Comparison of ENCODE assay signal across 13 cellular contexts in genomic region chr7:131124867-131125266, GRCh38.
DNase-seq lines count a peak whose midpoint lies in the region; ATAC-seq and TF ChIP-seq lines count a peak whose summit lies in the region.
"Had no signal": no experiment of that assay in that cellular context is flagged by ENCODE, and none has a peak within 500 bp of the region (broad histone marks: within the 10 kb centered on the region; RNA-seq: fewer than 3 reads in every experiment).

No MANE protein-coding gene starts in this region.

- H3K27ac Mint-ChIP-seq in IgD-negative memory B cell, result peak overlapping the region; percentile 42 to 87 (median 71)
- no peak overlapping the region for H3K27ac Mint-ChIP-seq in stimulated activated naive CD8-positive, alpha-beta T cell treated with anti-CD3 and anti-CD28 coated beads, Interleukin-15, amount 100 ng/mL, for 72 hours

- peaks cover 31% of the 10 kb centered on the region for H3F3A ChIP-seq in DOHH2 (ENCODE audit: control insufficient read depth, insufficient read depth)
- peaks cover 31% of the 10 kb centered on the region; the same call in 1 of the 2 replicates for H3F3A ChIP-seq in SU-DHL-6 (ENCODE audit: insufficient read depth)

- H3K9me3 ChIP-seq in DOHH2 (ENCODE audit: control insufficient read depth, insufficient read depth, low read length) (no peaks in the 10 kb centered on the region), SU-DHL-6 (ENCODE audit: insufficient read depth, low read length) (no peaks in the 10 kb centered on the region), gastrocnemius medialis (no peaks in the 10 kb centered on the region)

- H3K4me3 Mint-ChIP-seq in IgD-negative memory B cell, result peak overlapping the region in 2 of 4 donors; percentile 56 to 73
- no peak overlapping the region for H3K4me3 Mint-ChIP-seq in stimulated activated naive CD8-positive, alpha-beta T cell treated with anti-CD3 and anti-CD28 coated beads, Interleukin-15, amount 100 ng/mL, for 72 hours
- H3K4me3 Mint-ChIP-seq: CD4-positive, CD25-positive, alpha-beta regulatory T cell had no signal

- H3K9me3 Mint-ChIP-seq in IgD-negative memory B cell, result peaks cover 0 to 6% (median 0%) of the 10 kb centered on the region in 3 donors
- no peaks in the 10 kb centered on the region for H3K9me3 Mint-ChIP-seq in stimulated activated naive CD8-positive, alpha-beta T cell treated with anti-CD3 and anti-CD28 coated beads, Interleukin-15, amount 100 ng/mL, for 72 hours

- no peak for TF ChIP-seq CTCF in DOHH2 (IDR thresholded peaks at IDR 0.05; ENCODE audit: low read depth, low read length, poor library complexity, severe bottlenecking)
- TF ChIP-seq CTCF in SU-DHL-6 (IDR thresholded peaks at IDR 0.05; ENCODE audit: insufficient read depth, low read length, poor library complexity, severe bottlenecking), result no peak
- no peak for TF ChIP-seq CTCF in gastrocnemius medialis (IDR thresholded peaks at IDR 0.05 in 4 of 5, conservative IDR thresholded peaks at IDR 0.05 in 1 of 5)

- H3K27me3 ChIP-seq in DOHH2 (ENCODE audit: control insufficient read depth, low read length) (no peaks in the 10 kb centered on the region), SU-DHL-6 (ENCODE audit: low read length) (no peaks in the 10 kb centered on the region), gastrocnemius medialis (no peaks in the 10 kb centered on the region)

- no peaks in the 10 kb centered on the region for H3K27me3 Mint-ChIP-seq in IgD-negative memory B cell
- no peaks in the 10 kb centered on the region for H3K27me3 Mint-ChIP-seq in stimulated activated naive CD8-positive, alpha-beta T cell treated with anti-CD3 and anti-CD28 coated beads, Interleukin-15, amount 100 ng/mL, for 72 hours
- H3K27me3 Mint-ChIP-seq: CD4-positive, CD25-positive, alpha-beta regulatory T cell had no signal

- no peak for TF ChIP-seq POLR2A in gastrocnemius medialis (IDR thresholded peaks at IDR 0.05)

- H3K4me1 ChIP-seq in DOHH2 (ENCODE audit: control insufficient read depth, low read length) (peaks cover 77% of the 10 kb centered on the region), gastrocnemius medialis (no peaks in the 10 kb centered on the region)

- peaks cover 28 to 39% (median 38%) of the 10 kb centered on the region in 3 donors for H3K4me1 Mint-ChIP-seq in IgD-negative memory B cell
- no peaks in the 10 kb centered on the region for H3K4me1 Mint-ChIP-seq in stimulated activated naive CD8-positive, alpha-beta T cell treated with anti-CD3 and anti-CD28 coated beads, Interleukin-15, amount 100 ng/mL, for 72 hours

- H3K9me2 ChIP-seq in DOHH2 (replicated peaks; ENCODE audit: control insufficient read depth, low read length), result no peaks in the 10 kb centered on the region
- no peaks in the 10 kb centered on the region for H3K9me2 ChIP-seq in SU-DHL-6 (replicated peaks; ENCODE audit: insufficient read depth, low read length)

- H3K27ac ChIP-seq in DOHH2 (ENCODE audit: low read depth, low read length) (peak overlapping the region; percentile 88), SU-DHL-6 (ENCODE audit: low read depth, low read length) (peak overlapping the region; percentile 83), gastrocnemius medialis (no peak overlapping the region)
- H3K27ac ChIP-seq: SK-N-MC had no signal

- peak overlapping the region; percentile 82 for H3K4me2 ChIP-seq in DOHH2 (ENCODE audit: low read length)
- H3K4me2 ChIP-seq in SU-DHL-6 (ENCODE audit: low read depth, low read length, poor library complexity, severe bottlenecking), result no peak overlapping the region

- H3K79me2 ChIP-seq in DOHH2 (ENCODE audit: control insufficient read depth, low read length) (no peaks in the 10 kb centered on the region), SU-DHL-6 (ENCODE audit: insufficient read depth, low read length) (no peaks in the 10 kb centered on the region)

- intact Hi-C loops in gastrocnemius medialis (cut with DNase I; ENCODE audit: low total_unique reads), result no loop called here

- H3K36me3 Mint-ChIP-seq in IgD-negative memory B cell, result peaks cover 2% of the 10 kb centered on the region
- H3K36me3 Mint-ChIP-seq: CD4-positive, CD25-positive, alpha-beta regulatory T cell had no signal

- H4K20me1 ChIP-seq in DOHH2 (ENCODE audit: control insufficient read depth, insufficient read depth, low read depth, low read length) (no peaks in the 10 kb centered on the region), SU-DHL-6 (ENCODE audit: low read depth, low read length) (no peaks in the 10 kb centered on the region)

- DNase-seq in gastrocnemius medialis, result no peak
- no peak for DNase-seq in HCEC 1CT
- no peak for DNase-seq in stimulated activated naive CD8-positive, alpha-beta T cell treated with anti-CD3 and anti-CD28 coated beads, Interleukin-15, amount 100 ng/mL, for 72 hours
- DNase-seq: CD4-positive, CD25-positive, alpha-beta regulatory T cell; NCI-H1930; NCI-H526 treated with DMSO at 0.1 percent for 48 hours; Right ventricle myocardium superior had no signal

- H3K36me3 ChIP-seq in DOHH2 (ENCODE audit: control insufficient read depth, low read length), result no peaks in the 10 kb centered on the region
- H3K36me3 ChIP-seq in SU-DHL-6 (ENCODE audit: low read length), result no peaks in the 10 kb centered on the region
- no peaks in the 10 kb centered on the region for H3K36me3 ChIP-seq in gastrocnemius medialis

- in situ Hi-C loops in gastrocnemius medialis (cut with MboI; ENCODE audit: low sequenced_read_pairs in 4 of 4), result no loop called here

- H2AFZ ChIP-seq in SU-DHL-6 (ENCODE audit: low read depth, low read length, severe bottlenecking), result no peak overlapping the region

- peak overlapping the region; percentile 56 for H3K4me3 ChIP-seq in DOHH2 (ENCODE audit: low read length)
- no peak overlapping the region for H3K4me3 ChIP-seq in SU-DHL-6 (ENCODE audit: insufficient read depth, low read length, poor library complexity, severe bottlenecking)
- H3K4me3 ChIP-seq in gastrocnemius medialis, result no peak overlapping the region
- H3K4me3 ChIP-seq: SK-N-MC had no signal

- ATAC-seq in gastrocnemius medialis, result peak; percentile 40
- ATAC-seq in activated CD4-positive, CD25-positive, alpha-beta regulatory T cell treated with anti-CD3 and anti-CD28 coated beads, Interleukin-2, amount 50 U/mL, for 24 hours, result no peak
- ATAC-seq in stimulated activated naive CD8-positive, alpha-beta T cell treated with anti-CD3 and anti-CD28 coated beads, Interleukin-15, amount 100 ng/mL, for 72 hours, result no peak
- ATAC-seq: Panc1 had no signal

- H3K9ac ChIP-seq in SU-DHL-6 (ENCODE audit: low read length), result no peak overlapping the region

Comparison
In these comparisons a context has a peak if more than half of its experiments do, and no peak if none do; other contexts are left out.
1. H3K27ac ChIP-seq: peak in DOHH2 (single experiment) and SU-DHL-6 (single experiment); none in gastrocnemius medialis (0 of 4).
2. H3K27ac Mint-ChIP-seq: peak in IgD-negative memory B cell (3 of 3); none in stimulated activated naive CD8-positive, alpha-beta T cell treated with anti-CD3 and anti-CD28 coated beads, Interleukin-15, amount 100 ng/mL, for 72 hours (0 of 2).
3. ATAC-seq: peak in gastrocnemius medialis (2 of 2); none in activated CD4-positive, CD25-positive, alpha-beta regulatory T cell treated with anti-CD3 and anti-CD28 coated beads, Interleukin-2, amount 50 U/mL, for 24 hours (0 of 2) and stimulated activated naive CD8-positive, alpha-beta T cell treated with anti-CD3 and anti-CD28 coated beads, Interleukin-15, amount 100 ng/mL, for 72 hours (single experiment).